1 cellular context compared by ENCODE assay signal in genomic region chr11:125275905-125276634, GRCh38.
TF ChIP-seq lines count a peak whose summit lies in the region.

No MANE protein-coding gene starts in this region.

TF ChIP-seq in HEK293, 187 proteins besides CTCF, POLR2A, EP300 and RAD21 (continued from another document):
- TF ChIP-seq ZNF518A (tag by site-specific recombination; conservative IDR thresholded peaks at IDR 0.05; ENCODE audit: low read depth) = no peak
- TF ChIP-seq PRDM6 (tag by site-specific recombination; IDR thresholded peaks at IDR 0.05) = peak; percentile 36; the same call in 1 of the 2 replicates
- TF ChIP-seq ZNF37A (tag by site-specific recombination; IDR thresholded peaks at IDR 0.05) = no peak
- TF ChIP-seq, protein P1, sequence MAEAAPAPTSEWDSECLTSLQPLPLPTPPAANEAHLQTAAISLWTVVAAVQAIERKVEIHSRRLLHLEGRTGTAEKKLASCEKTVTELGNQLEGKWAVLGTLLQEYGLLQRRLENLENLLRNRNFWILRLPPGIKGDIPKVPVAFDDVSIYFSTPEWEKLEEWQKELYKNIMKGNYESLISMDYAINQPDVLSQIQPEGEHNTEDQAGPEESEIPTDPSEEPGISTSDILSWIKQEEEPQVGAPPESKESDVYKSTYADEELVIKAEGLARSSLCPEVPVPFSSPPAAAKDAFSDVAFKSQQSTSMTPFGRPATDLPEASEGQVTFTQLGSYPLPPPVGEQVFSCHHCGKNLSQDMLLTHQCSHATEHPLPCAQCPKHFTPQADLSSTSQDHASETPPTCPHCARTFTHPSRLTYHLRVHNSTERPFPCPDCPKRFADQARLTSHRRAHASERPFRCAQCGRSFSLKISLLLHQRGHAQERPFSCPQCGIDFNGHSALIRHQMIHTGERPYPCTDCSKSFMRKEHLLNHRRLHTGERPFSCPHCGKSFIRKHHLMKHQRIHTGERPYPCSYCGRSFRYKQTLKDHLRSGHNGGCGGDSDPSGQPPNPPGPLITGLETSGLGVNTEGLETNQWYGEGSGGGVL (tag by site-specific recombination; IDR thresholded peaks at IDR 0.05) = peak; percentile 34; the same call in 1 of the 2 replicates
- no peak for TF ChIP-seq ZBTB8A (tag by site-specific recombination; IDR thresholded peaks at IDR 0.05)
- TF ChIP-seq ZSCAN4 (tag by site-specific recombination; IDR thresholded peaks at IDR 0.05) = no peak
- TF ChIP-seq SP7 (tag by site-specific recombination; IDR thresholded peaks at IDR 0.05) = 0 out of 2 replicates have a peak, but pooled peaks have one; percentile 31
- TF ChIP-seq GLI2 (tag by site-specific recombination; IDR thresholded peaks at IDR 0.05; ENCODE audit: borderline replicate concordance, low read depth) = no peak
- TF ChIP-seq ZNF596 (tag by site-specific recombination; IDR thresholded peaks at IDR 0.05) = no peak
- TF ChIP-seq ZNF248 (tag by site-specific recombination; IDR thresholded peaks at IDR 0.05) = no peak
- peak; percentile 68 for TF ChIP-seq ZBTB17 (tag by site-specific recombination; IDR thresholded peaks at IDR 0.05)
- peak; percentile 64 for TF ChIP-seq PRDM1 (tag by site-specific recombination; IDR thresholded peaks at IDR 0.05)
- TF ChIP-seq ZNF416 (tag by site-specific recombination; IDR thresholded peaks at IDR 0.05) = no peak
- 0 out of 2 replicates have a peak, but pooled peaks have one; percentile 35 for TF ChIP-seq ZNF580 (tag by site-specific recombination; IDR thresholded peaks at IDR 0.05)
- TF ChIP-seq ZNF785 (tag by site-specific recombination; IDR thresholded peaks at IDR 0.05) = no peak
- TF ChIP-seq, protein P2, sequence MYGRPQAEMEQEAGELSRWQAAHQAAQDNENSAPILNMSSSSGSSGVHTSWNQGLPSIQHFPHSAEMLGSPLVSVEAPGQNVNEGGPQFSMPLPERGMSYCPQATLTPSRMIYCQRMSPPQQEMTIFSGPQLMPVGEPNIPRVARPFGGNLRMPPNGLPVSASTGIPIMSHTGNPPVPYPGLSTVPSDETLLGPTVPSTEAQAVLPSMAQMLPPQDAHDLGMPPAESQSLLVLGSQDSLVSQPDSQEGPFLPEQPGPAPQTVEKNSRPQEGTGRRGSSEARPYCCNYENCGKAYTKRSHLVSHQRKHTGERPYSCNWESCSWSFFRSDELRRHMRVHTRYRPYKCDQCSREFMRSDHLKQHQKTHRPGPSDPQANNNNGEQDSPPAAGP (tag by site-specific recombination; IDR thresholded peaks at IDR 0.05) = no peak
TF ChIP-seq in HEK293: peak in this region for 9.
